8 cellular contexts compared by ENCODE assay signal in genomic region chr11:62394825-62395538, GRCh38. TPM values are rescaled to one million over a fixed set of nuclear protein-coding genes. Genes with fewer than 3 reads are reported as not detected.
A peak's percentile ranks its signal among the peaks of the same experiment; 100 is the strongest.
DNase-seq lines count a peak whose midpoint lies in the region; ATAC-seq and TF ChIP-seq lines count a peak whose summit lies in the region.

No MANE protein-coding gene starts in this region.

- TF ChIP-seq CTCF in WI38 (IDR thresholded peaks at IDR 0.05; ENCODE audit: low read depth, low read length), result peak; percentile 26; the same call in 1 of the 2 replicates

- no peak for ATAC-seq in HG02798 (IDR thresholded peaks at IDR 0.05; ENCODE audit: poor library complexity, unreplicated experiment)

- peak overlapping the region; percentile 56 for H3K4me3 ChIP-seq in WI38 (ENCODE audit: low read depth, low read length)

- DNase-seq in AG20443 (ENCODE audit: low spot score) (peak; percentile 83), H4 (ENCODE audit: low spot score) (peak; percentile 83), NCI-H226 (peak; percentile 71), dermis microvascular lymphatic vessel endothelial cell (ENCODE audit: low read depth in 2 of 2) (peak; percentile 74 to 83), kidney tubule cell (ENCODE audit: low spot score) (peak; percentile 86)
- peak; percentile 47 for DNase-seq in stimulated activated CD4-positive, alpha-beta T cell treated with anti-CD3 and anti-CD28 coated beads, Interleukin-15, amount 100 ng/mL, for 24 hours

RNA-seq across cellular contexts. Expression of gene SCGB1A1, which starts 23.9 kb away (rescaled TPM):
- not detected in 2 replicates for total RNA-seq in H4 (2014; rRNA removed; shearing (Covaris generic))
- total RNA-seq in dermis microvascular lymphatic vessel endothelial cell, result not detected in 2 replicates

RNA-seq across cellular contexts. Expression of gene ASRGL1, which starts 57.7 kb away (rescaled TPM):
- 4.3 and 10.6 TPM in 2 replicates for total RNA-seq in H4 (2014; rRNA removed; shearing (Covaris generic))
- 8.6 and 9.6 TPM in 2 replicates for total RNA-seq in dermis microvascular lymphatic vessel endothelial cell
